Comparison of ENCODE assay signal across 1 cellular context in genomic region chr1:32249831-32250525, GRCh38.
TF ChIP-seq lines count a peak whose summit lies in the region.

No MANE protein-coding gene starts in this region.

TF ChIP-seq in K562, 482 proteins besides CTCF, POLR2A, EP300 and RAD21:
- 0 out of 2 replicates have a peak, but pooled peaks have one; percentile 10 for TF ChIP-seq CBFA2T2 (conservative IDR thresholded peaks at IDR 0.05)
- no peak for TF ChIP-seq RB1 (IDR thresholded peaks at IDR 0.05; ENCODE audit: low read depth)
- 0 out of 2 replicates have a peak, but pooled peaks have one; percentile 38 for TF ChIP-seq MAX (CRISPR knock-in tag; IDR thresholded peaks at IDR 0.05)
- TF ChIP-seq TAF1 (IDR thresholded peaks at IDR 0.05; ENCODE audit: control insufficient read depth, extremely low read depth, insufficient read depth, low read length, severe bottlenecking), result no peak
- 0 out of 2 replicates have a peak, but pooled peaks have one; percentile 23 for TF ChIP-seq CBFA2T3 (IDR thresholded peaks at IDR 0.05)
- TF ChIP-seq VEZF1 (CRISPR knock-in tag; IDR thresholded peaks at IDR 0.05), result no peak
- peak; percentile 51; the same call in 1 of the 2 replicates for TF ChIP-seq CREM (IDR thresholded peaks at IDR 0.05; ENCODE audit: low read depth)
